1 cellular context compared by ENCODE assay signal in the genomic region with DNA sequence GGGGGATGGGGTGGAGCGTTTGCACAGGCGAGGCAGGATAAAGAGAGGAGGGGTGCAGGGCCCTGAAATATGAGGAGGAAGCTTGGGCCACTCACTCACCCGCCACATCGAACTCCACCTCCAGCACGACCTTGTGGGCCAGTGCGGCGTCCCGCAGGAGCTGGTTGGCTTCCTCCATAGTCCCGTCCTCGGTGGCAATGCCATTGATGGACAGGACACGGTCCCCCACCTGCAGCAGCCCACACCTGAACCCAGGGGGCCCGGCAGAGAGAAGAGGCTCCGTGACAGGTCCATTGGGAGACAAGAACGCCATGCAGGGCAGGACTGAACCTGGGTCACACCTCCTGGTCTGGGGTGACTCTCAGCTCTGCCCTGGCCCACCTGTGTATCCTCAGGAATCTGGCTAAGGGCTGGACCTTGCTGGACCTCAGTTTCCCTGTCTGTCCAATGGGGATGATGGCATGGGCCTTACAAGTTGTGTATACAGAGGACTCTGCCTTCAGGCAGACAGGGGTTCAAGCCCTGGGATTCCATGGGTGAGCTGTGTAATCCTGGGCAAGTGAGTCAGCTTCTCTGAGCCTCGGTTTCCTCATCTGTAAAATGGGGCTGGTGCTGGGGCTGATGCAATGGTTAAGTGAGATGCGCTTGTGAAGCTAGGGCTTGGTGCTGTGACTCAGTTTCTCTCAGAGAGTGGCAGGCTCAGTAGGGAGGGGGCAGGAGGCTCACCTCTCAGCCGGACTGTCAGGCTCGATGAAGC.
TF ChIP-seq lines count a peak whose summit lies in the region.

No MANE protein-coding gene starts in this region.

TF ChIP-seq in K562, 482 proteins besides CTCF, POLR2A, EP300 and RAD21:
- TF ChIP-seq, protein P1, sequence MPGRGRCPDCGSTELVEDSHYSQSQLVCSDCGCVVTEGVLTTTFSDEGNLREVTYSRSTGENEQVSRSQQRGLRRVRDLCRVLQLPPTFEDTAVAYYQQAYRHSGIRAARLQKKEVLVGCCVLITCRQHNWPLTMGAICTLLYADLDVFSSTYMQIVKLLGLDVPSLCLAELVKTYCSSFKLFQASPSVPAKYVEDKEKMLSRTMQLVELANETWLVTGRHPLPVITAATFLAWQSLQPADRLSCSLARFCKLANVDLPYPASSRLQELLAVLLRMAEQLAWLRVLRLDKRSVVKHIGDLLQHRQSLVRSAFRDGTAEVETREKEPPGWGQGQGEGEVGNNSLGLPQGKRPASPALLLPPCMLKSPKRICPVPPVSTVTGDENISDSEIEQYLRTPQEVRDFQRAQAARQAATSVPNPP (IDR thresholded peaks at IDR 0.05; ENCODE audit: borderline replicate concordance, insufficient read depth, insufficient read length): no peak
- TF ChIP-seq, protein P2, sequence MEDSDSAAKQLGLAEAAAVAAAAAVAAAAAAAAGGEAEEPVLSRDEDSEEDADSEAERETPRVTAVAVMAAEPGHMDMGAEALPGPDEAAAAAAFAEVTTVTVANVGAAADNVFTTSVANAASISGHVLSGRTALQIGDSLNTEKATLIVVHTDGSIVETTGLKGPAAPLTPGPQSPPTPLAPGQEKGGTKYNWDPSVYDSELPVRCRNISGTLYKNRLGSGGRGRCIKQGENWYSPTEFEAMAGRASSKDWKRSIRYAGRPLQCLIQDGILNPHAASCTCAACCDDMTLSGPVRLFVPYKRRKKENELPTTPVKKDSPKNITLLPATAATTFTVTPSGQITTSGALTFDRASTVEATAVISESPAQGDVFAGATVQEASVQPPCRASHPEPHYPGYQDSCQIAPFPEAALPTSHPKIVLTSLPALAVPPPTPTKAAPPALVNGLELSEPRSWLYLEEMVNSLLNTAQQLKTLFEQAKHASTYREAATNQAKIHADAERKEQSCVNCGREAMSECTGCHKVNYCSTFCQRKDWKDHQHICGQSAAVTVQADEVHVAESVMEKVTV (CRISPR knock-in tag; IDR thresholded peaks at IDR 0.05): no peak
- TF ChIP-seq CEBPG (CRISPR knock-in tag; IDR thresholded peaks at IDR 0.05): peak; percentile 39; the same call in 1 of the 2 replicates
- no peak for TF ChIP-seq CEBPG (tag; conservative IDR thresholded peaks at IDR 0.05 in 1 of 2, IDR thresholded peaks at IDR 0.05 in 1 of 2)
- TF ChIP-seq, protein P3, sequence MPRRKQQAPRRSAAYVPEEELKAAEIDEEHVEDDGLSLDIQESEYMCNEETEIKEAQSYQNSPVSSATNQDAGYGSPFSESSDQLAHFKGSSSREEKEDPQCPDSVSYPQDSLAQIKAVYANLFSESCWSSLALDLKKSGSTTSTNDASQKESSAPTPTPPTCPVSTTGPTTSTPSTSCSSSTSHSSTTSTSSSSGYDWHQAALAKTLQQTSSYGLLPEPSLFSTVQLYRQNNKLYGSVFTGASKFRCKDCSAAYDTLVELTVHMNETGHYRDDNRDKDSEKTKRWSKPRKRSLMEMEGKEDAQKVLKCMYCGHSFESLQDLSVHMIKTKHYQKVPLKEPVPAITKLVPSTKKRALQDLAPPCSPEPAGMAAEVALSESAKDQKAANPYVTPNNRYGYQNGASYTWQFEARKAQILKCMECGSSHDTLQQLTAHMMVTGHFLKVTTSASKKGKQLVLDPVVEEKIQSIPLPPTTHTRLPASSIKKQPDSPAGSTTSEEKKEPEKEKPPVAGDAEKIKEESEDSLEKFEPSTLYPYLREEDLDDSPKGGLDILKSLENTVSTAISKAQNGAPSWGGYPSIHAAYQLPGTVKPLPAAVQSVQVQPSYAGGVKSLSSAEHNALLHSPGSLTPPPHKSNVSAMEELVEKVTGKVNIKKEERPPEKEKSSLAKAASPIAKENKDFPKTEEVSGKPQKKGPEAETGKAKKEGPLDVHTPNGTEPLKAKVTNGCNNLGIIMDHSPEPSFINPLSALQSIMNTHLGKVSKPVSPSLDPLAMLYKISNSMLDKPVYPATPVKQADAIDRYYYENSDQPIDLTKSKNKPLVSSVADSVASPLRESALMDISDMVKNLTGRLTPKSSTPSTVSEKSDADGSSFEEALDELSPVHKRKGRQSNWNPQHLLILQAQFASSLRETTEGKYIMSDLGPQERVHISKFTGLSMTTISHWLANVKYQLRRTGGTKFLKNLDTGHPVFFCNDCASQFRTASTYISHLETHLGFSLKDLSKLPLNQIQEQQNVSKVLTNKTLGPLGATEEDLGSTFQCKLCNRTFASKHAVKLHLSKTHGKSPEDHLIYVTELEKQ (CRISPR knock-in tag; IDR thresholded peaks at IDR 0.05): no peak
- no peak for TF ChIP-seq TFE3 (CRISPR knock-in tag; IDR thresholded peaks at IDR 0.05)
- TF ChIP-seq GTF2B (IDR thresholded peaks at IDR 0.05; ENCODE audit: extremely low read depth, insufficient read length): no peak
- TF ChIP-seq, protein P4, sequence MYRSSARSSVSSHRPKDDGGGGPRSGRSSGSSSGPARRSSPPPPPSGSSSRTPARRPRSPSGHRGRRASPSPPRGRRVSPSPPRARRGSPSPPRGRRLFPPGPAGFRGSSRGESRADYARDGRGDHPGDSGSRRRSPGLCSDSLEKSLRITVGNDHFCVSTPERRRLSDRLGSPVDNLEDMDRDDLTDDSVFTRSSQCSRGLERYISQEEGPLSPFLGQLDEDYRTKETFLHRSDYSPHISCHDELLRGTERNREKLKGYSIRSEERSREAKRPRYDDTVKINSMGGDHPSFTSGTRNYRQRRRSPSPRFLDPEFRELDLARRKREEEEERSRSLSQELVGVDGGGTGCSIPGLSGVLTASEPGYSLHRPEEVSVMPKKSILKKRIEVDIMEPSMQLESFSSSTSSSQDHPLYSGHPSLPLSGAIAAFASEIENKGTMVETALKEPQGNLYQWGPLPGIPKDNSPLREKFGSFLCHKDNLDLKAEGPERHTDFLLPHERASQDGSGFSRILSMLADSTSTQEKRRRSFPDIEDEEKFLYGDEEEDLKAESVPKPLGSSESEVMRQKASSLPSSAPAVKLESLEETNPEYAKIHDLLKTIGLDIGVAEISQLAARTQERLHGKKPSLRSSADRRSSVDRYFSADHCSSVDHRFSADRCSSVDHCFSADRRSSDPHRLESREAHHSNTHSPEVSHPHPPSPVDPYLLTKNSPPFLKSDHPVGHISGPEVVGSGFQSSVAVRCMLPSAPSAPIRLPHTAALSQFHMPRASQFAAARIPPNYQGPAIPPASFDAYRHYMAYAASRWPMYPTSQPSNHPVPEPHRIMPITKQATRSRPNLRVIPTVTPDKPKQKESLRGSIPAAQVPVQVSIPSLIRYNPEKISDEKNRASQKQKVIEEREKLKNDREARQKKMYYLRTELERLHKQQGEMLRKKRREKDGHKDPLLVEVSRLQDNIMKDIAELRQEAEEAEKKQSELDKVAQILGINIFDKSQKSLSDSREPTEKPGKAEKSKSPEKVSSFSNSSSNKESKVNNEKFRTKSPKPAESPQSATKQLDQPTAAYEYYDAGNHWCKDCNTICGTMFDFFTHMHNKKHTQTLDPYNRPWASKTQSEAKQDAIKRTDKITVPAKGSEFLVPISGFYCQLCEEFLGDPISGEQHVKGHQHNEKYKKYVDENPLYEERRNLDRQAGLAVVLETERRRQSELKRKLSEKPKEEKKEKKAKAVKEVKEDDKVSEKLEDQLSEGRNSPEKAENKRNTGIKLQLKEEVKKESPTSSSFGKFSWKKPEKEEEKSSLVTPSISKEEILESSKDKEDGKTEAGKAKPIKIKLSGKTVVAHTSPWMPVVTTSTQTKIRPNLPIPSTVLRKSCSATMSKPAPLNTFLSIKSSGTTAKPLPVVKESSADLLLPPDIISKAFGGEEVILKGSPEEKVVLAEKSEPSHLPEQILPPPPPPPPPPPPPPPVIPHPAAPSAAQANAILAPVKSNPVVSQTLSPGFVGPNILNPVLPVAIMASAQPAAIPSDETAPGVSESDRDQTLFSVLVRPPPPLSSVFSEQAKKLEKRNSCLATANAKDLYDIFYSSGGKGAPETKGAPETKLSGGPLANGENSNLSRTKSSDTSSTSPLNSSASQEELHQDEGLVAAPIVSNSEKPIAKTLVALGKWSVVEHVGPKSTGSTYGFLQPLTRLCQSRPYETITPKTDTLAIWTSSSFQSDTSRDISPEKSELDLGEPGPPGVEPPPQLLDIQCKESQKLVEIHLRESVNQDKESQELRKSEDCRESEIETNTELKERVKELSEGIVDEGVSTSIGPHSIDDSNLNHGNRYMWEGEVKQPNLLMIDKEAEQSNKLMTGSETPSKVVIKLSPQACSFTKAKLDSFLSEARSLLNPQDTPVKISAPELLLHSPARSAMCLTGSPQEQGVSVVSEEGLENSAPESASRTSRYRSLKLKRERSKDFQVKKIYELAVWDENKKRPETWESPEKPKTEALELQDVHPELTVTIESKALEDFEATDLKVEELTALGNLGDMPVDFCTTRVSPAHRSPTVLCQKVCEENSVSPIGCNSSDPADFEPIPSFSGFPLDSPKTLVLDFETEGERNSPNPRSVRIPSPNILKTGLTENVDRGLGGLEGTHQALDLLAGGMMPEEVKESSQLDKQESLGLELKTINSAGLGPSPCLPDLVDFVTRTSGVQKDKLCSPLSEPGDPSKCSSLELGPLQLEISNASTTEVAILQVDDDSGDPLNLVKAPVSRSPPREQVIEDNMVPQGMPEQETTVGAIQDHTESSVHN (IDR thresholded peaks at IDR 0.05; ENCODE audit: borderline replicate concordance in 1 of 2, low read depth in 1 of 2): no peak
- TF ChIP-seq U2AF1 (optimal IDR thresholded peaks at IDR 0.05; ENCODE audit: low read depth, low read length): no peak
- TF ChIP-seq BCOR (IDR thresholded peaks at IDR 0.05): peak; percentile 74
- TF ChIP-seq TAF15 (IDR thresholded peaks at IDR 0.05; ENCODE audit: low read depth, low read length): no peak
- no peak for TF ChIP-seq POLR2AphosphoS2 (IDR thresholded peaks at IDR 0.05; ENCODE audit: low read length)
- TF ChIP-seq RBM25 (IDR thresholded peaks at IDR 0.05; ENCODE audit: low read depth, low read length, severe bottlenecking): peak; percentile 67
- no peak for TF ChIP-seq NBN (IDR thresholded peaks at IDR 0.05; ENCODE audit: low read depth)
- no peak for TF ChIP-seq HES1 (IDR thresholded peaks at IDR 0.05; ENCODE audit: low read depth)
- TF ChIP-seq PML (IDR thresholded peaks at IDR 0.05; ENCODE audit: low read length): no peak
- TF ChIP-seq KDM1A (IDR thresholded peaks at IDR 0.05): peak in 1 of 2 experiments; percentile 43; a peak in 1 of 4 replicates
- TF ChIP-seq, protein P5, sequence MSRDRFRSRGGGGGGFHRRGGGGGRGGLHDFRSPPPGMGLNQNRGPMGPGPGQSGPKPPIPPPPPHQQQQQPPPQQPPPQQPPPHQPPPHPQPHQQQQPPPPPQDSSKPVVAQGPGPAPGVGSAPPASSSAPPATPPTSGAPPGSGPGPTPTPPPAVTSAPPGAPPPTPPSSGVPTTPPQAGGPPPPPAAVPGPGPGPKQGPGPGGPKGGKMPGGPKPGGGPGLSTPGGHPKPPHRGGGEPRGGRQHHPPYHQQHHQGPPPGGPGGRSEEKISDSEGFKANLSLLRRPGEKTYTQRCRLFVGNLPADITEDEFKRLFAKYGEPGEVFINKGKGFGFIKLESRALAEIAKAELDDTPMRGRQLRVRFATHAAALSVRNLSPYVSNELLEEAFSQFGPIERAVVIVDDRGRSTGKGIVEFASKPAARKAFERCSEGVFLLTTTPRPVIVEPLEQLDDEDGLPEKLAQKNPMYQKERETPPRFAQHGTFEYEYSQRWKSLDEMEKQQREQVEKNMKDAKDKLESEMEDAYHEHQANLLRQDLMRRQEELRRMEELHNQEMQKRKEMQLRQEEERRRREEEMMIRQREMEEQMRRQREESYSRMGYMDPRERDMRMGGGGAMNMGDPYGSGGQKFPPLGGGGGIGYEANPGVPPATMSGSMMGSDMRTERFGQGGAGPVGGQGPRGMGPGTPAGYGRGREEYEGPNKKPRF (IDR thresholded peaks at IDR 0.05; ENCODE audit: low read depth, low read length): no peak
- TF ChIP-seq ZNF121 (CRISPR knock-in tag; conservative IDR thresholded peaks at IDR 0.05): peak; percentile 24; the same call in 1 of the 2 replicates
- no peak for TF ChIP-seq SUPT5H (IDR thresholded peaks at IDR 0.05)
- TF ChIP-seq, protein P6, sequence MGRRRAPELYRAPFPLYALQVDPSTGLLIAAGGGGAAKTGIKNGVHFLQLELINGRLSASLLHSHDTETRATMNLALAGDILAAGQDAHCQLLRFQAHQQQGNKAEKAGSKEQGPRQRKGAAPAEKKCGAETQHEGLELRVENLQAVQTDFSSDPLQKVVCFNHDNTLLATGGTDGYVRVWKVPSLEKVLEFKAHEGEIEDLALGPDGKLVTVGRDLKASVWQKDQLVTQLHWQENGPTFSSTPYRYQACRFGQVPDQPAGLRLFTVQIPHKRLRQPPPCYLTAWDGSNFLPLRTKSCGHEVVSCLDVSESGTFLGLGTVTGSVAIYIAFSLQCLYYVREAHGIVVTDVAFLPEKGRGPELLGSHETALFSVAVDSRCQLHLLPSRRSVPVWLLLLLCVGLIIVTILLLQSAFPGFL (CRISPR knock-in tag; IDR thresholded peaks at IDR 0.05): no peak
- TF ChIP-seq TEAD1 (CRISPR knock-in tag; IDR thresholded peaks at IDR 0.05): no peak
